15 cellular contexts compared by ENCODE assay signal in the genomic region with DNA sequence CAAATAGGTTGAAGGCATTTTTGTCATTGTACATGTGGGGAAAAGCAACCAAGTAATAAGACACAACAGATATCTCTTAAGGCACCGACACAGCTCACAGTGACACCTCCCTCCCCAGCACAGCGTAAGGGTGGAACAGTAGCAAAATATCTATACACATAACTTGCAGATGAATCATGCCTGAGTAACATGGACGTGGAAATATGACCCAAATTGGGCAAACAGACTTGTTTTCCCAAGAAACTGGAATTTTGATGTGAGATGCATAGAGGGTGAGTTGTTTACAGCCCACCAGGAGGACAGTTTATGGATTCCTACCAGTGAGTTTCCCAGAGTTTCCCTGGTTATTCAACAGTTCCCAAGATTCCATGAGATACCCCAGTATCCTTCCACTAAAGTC. TPM values are rescaled to one million over a fixed set of nuclear protein-coding genes. Genes with fewer than 3 reads are reported as not detected.
A peak's percentile ranks its signal among the peaks of the same experiment; 100 is the strongest.
DNase-seq lines count a peak whose midpoint lies in the region; ATAC-seq, FAIRE-seq and TF ChIP-seq lines count a peak whose summit lies in the region.
"Had no signal": no experiment of that assay in that cellular context is flagged by ENCODE, and none has a peak within 500 bp of the region (broad histone marks: within the 10 kb centered on the region; RNA-seq: fewer than 3 reads in every experiment).

No MANE protein-coding gene starts in this region.

- no peak overlapping the region for H3K14ac ChIP-seq in neuronal stem cell (ENCODE audit: low read length)

- H3K23ac ChIP-seq in neuronal stem cell (ENCODE audit: low read depth, low read length, poor library complexity), result no peak overlapping the region

- POLR2A ChIA-PET in MCF 10A (lab: Yijun Ruan, JAX), result interaction anchor here (0.7 to 29.5 kb wide), 13 partner anchors 7 to 1298 kb away, joined by 3 to 750 read pairs (median 6); partner anchors contain the start of genes DNTTIP2, DR1, FNBP1L and MTF2

- no peak overlapping the region for H3K18ac ChIP-seq in neuronal stem cell (ENCODE audit: low read length)

- FAIRE-seq in urothelium cell line (lab: Jason Lieb, UNC), result peak; percentile 75
- FAIRE-seq: G401.6 had no signal

- TF ChIP-seq CTCF in MCF 10A (IDR thresholded peaks at IDR 0.05; ENCODE audit: unreplicated experiment) (no peak), breast epithelium (IDR thresholded peaks at IDR 0.05) (no peak), fibroblast of pulmonary artery (IDR thresholded peaks at IDR 0.05; ENCODE audit: low read length, missing control alignments) (no peak), mucosa of descending colon (IDR thresholded peaks at IDR 0.05) (no peak)

- no peak overlapping the region for H4K8ac ChIP-seq in neuronal stem cell (ENCODE audit: low read depth, low read length)

- no peak overlapping the region for H2BK12ac ChIP-seq in neuronal stem cell (ENCODE audit: low read length)

- H3K4ac ChIP-seq in neuronal stem cell (ENCODE audit: low read length), result no peak overlapping the region

- no peak overlapping the region for H4K91ac ChIP-seq in neuronal stem cell (ENCODE audit: low read depth, low read length, poor library complexity)

- CTCF ChIA-PET in MCF 10A (lab: Yijun Ruan, JAX), result interaction anchor here (0.6 to 2.0 kb wide), 6 partner anchors 12 to 279 kb away, joined by 3 to 8 read pairs (median 4); no protein-coding TSS in a partner anchor

- no TSS peak for BruUV-seq in MCF 10A (replicated peaks; lab: Mats Ljungman, UMichigan)

- H3K4me3 Mint-ChIP-seq in MCF 10A (ENCODE audit: unreplicated experiment), result peak overlapping the region; percentile 28
- H3K4me3 Mint-ChIP-seq: activated naive CD4-positive, alpha-beta T cell treated with anti-CD3 and anti-CD28 coated beads for 36 hours; H9 had no signal

- WGBS in neuronal stem cell (ENCODE audit: extremely low coverage in 2 of 2, insufficient read length in 2 of 2, insufficient replicate concordance in 1 of 2), 2 donors, result no CpG with 5 or more reads among the region's 3 CpGs

- H3K9ac ChIP-seq in neuronal stem cell (ENCODE audit: low read depth, low read length, poor library complexity), result no peak overlapping the region

- H3K4me3 ChIP-seq in breast epithelium (no peak overlapping the region), fibroblast of pulmonary artery (replicated peaks; ENCODE audit: low read depth, low read length) (no peak overlapping the region), mucosa of descending colon (no peak overlapping the region), neuronal stem cell (ENCODE audit: low read length in 2 of 2) (no peak overlapping the region)
- H3K4me3 ChIP-seq: skin epidermis had no signal

- H3K27ac ChIP-seq in breast epithelium (no peak overlapping the region), neuronal stem cell (replicated peaks; ENCODE audit: low read length) (no peak overlapping the region)
- H3K27ac ChIP-seq: 22Rv1, skin epidermis had no signal

- peak overlapping the region; percentile 87 for H3K27ac Mint-ChIP-seq in MCF 10A (ENCODE audit: low read depth, unreplicated experiment)
- H3K27ac Mint-ChIP-seq: activated naive CD4-positive, alpha-beta T cell treated with anti-CD3 and anti-CD28 coated beads for 36 hours; H9 had no signal

- H3K36me3 Mint-ChIP-seq in MCF 10A (ENCODE audit: insufficient read depth, unreplicated experiment), result peaks cover 6% of the 10 kb centered on the region

- no peak overlapping the region for H2BK15ac ChIP-seq in neuronal stem cell (ENCODE audit: low read length)

- no peak overlapping the region for H2BK120ac ChIP-seq in neuronal stem cell (ENCODE audit: low read depth, low read length)

- H3K4me1 ChIP-seq in breast epithelium (no peaks in the 10 kb centered on the region), mucosa of descending colon (ENCODE audit: low read depth) (no peaks in the 10 kb centered on the region), neuronal stem cell (ENCODE audit: control insufficient read depth in 2 of 2, insufficient read depth in 1 of 2, low read depth in 1 of 2, low read length in 2 of 2) (peaks cover 0 to 4% of the 10 kb centered on the region in 2 donors)

- H3K27me3 Mint-ChIP-seq in MCF 10A (ENCODE audit: insufficient read depth, unreplicated experiment), result no peaks in the 10 kb centered on the region

- no peaks in the 10 kb centered on the region for H3K27me3 ChIP-seq in breast epithelium
- H3K27me3 ChIP-seq in neuronal stem cell (ENCODE audit: control insufficient read depth in 3 of 3, insufficient read depth in 3 of 3, low read depth in 1 of 3, low read length in 3 of 3), result no peaks in the 10 kb centered on the region

- H3K36me3 ChIP-seq in breast epithelium, result no peaks in the 10 kb centered on the region
- H3K36me3 ChIP-seq in mucosa of descending colon (ENCODE audit: low read depth), result no peaks in the 10 kb centered on the region
- H3K36me3 ChIP-seq in neuronal stem cell (replicated peaks in 1 of 2; ENCODE audit: control insufficient read depth in 2 of 2, insufficient read depth in 2 of 2, low read length in 2 of 2), result peaks cover 0 to 23% of the 10 kb centered on the region in 2 donors

- TF ChIP-seq POLR2A in breast epithelium (IDR thresholded peaks at IDR 0.05), result no peak

- DNase-seq in MCF 10A (ENCODE audit: unreplicated experiment) (peak; percentile 85), breast epithelium (ENCODE audit: low spot score in 2 of 2) (no peak), T1000 (lab: John Stamatoyannopoulos, UW) (peak; percentile 18), fibroblast of pulmonary artery (ENCODE audit: low read depth) (peak; percentile 95), urothelium cell line (ENCODE audit: low spot score) (peak; percentile 72), mucosa of descending colon (no peak), neuronal stem cell (ENCODE audit: low spot score) (no peak), NCI-H1105 treated with DMSO at 0.1 percent for 48 hours (lab: John Stamatoyannopoulos, UW) (no peak)
- DNase-seq: activated CD4-positive, alpha-beta T cell treated with anti-CD3 and anti-CD28 coated beads, Interleukin-2, amount 50 U/mL, for 48 hours; activated naive CD4-positive, alpha-beta T cell treated with anti-CD3 and anti-CD28 coated beads for 36 hours; H9; NCI-H526 treated with DMSO at 0.1 percent for 48 hours had no signal

- no peak overlapping the region for H2AK5ac ChIP-seq in neuronal stem cell (ENCODE audit: low read depth, low read length)

- H3K9me3 ChIP-seq in breast epithelium (no peaks in the 10 kb centered on the region), mucosa of descending colon (no peaks in the 10 kb centered on the region), neuronal stem cell (replicated peaks in 1 of 2; ENCODE audit: control insufficient read depth in 2 of 2, insufficient read depth in 1 of 2, low read depth in 1 of 2, low read length in 2 of 2) (no peaks in the 10 kb centered on the region)

- H3K4me1 Mint-ChIP-seq in MCF 10A (ENCODE audit: insufficient read depth, unreplicated experiment), result peaks cover 22% of the 10 kb centered on the region

- intact Hi-C loops in MCF 10A (cut with micrococcal nuclease) (no loop called here), breast epithelium (cut with DNase I; ENCODE audit: low total_unique reads) (no loop called here), mucosa of descending colon (cut with DNase I, micrococcal nuclease) (no loop called here)

- no peak overlapping the region for H2AFZ ChIP-seq in neuronal stem cell (ENCODE audit: low read length)

- no peaks in the 10 kb centered on the region for H3K9me3 Mint-ChIP-seq in MCF 10A (ENCODE audit: unreplicated experiment)
- H3K9me3 Mint-ChIP-seq: activated naive CD4-positive, alpha-beta T cell treated with anti-CD3 and anti-CD28 coated beads for 36 hours; H9 had no signal

- no peak overlapping the region for H2BK5ac ChIP-seq in neuronal stem cell (ENCODE audit: low read length)

- H3K79me1 ChIP-seq in neuronal stem cell (ENCODE audit: low read depth, low read length), result no peaks in the 10 kb centered on the region

- no peak for ATAC-seq in mucosa of descending colon

- H3K4me2 ChIP-seq in neuronal stem cell (ENCODE audit: insufficient read depth, low read length, poor library complexity, severe bottlenecking), result no peak overlapping the region

RNA-seq across cellular contexts. Expression of gene DR1, which starts 7.3 kb away (rescaled TPM):
- total RNA-seq in MCF 10A (2022), result 103 and 104 TPM in 2 replicates
- 10 to 100 TPM; 23.6 to 33.1 (median 31.0) TPM for total RNA-seq in breast epithelium
- total RNA-seq in mucosa of descending colon, result 10 to 100 TPM; 45.1 to 50.3 (median 47.4) TPM
- polyA plus RNA-seq in neuronal stem cell (2013, experiment 1 of 2), result 41.5 TPM
- polyA plus RNA-seq in neuronal stem cell (2013, experiment 2 of 2), result 43.7 TPM

Comparison
In these comparisons a context has a peak if more than half of its experiments do, and no peak if none do; other contexts are left out.
1. DNase-seq: peak in MCF 10A (single experiment), T1000 (single experiment), fibroblast of pulmonary artery (single experiment) and urothelium cell line (single experiment); none in breast epithelium (0 of 2), mucosa of descending colon (0 of 3), neuronal stem cell (single experiment) and NCI-H1105 treated with DMSO at 0.1 percent for 48 hours (single experiment).